Comparison of ENCODE assay signal across 12 cellular contexts in genomic region chr1:47624531-47624930, GRCh38.
A peak's percentile ranks its signal among the peaks of the same experiment; 100 is the strongest.
DNase-seq lines count a peak whose midpoint lies in the region; ATAC-seq, FAIRE-seq and TF ChIP-seq lines count a peak whose summit lies in the region.
"Had no signal": no experiment of that assay in that cellular context is flagged by ENCODE, and none has a peak within 500 bp of the region (broad histone marks: within the 10 kb centered on the region; RNA-seq: fewer than 3 reads in every experiment).

No MANE protein-coding gene starts in this region.

- DNase-seq in DMS53 treated with DMSO at 0.1 percent for 48 hours (lab: John Stamatoyannopoulos, UW; ENCODE audit: unreplicated experiment) (peak; percentile 53), M059J (ENCODE audit: low read depth) (peak; percentile 19), right lobe of liver (peak in 2 of 3 donors; percentile 37 to 63), posterior cingulate gyrus (no peak), UCSD-AML1 (lab: John Stamatoyannopoulos, UW; ENCODE audit: unreplicated experiment) (no peak), urothelium cell line (ENCODE audit: low spot score) (no peak)
- peak; percentile 22 for DNase-seq in activated CD8-positive, alpha-beta T cell treated with anti-CD3 and anti-CD28 coated beads, Interleukin-2, amount 10 ng/mL, durations not matched to agents 7 days and 5 days
- DNase-seq: activated T-cell treated with anti-CD3 and anti-CD28 coated beads, Interleukin-2, amount 50 U/mL, for 1 hour; naive B cell had no signal

- intact Hi-C loops in right lobe of liver (cut with DNase I) (loop anchor here in 1 of 2 donors (5.0 kb wide), 1 partner anchor 97 kb away; no protein-coding TSS in a partner anchor), posterior cingulate gyrus (cut with DNase I) (no loop called here)

- no peak for FAIRE-seq in urothelium cell line (lab: Jason Lieb, UNC)
- FAIRE-seq: D721Med had no signal

- peaks cover 3% of the 10 kb centered on the region for H3K27me3 Mint-ChIP-seq in activated CD8-positive, alpha-beta T cell treated with anti-CD3 and anti-CD28 coated beads, Interleukin-2, amount 10 ng/mL, durations not matched to agents 7 days and 5 days (ENCODE audit: low read depth)

- H3K27ac ChIP-seq in right lobe of liver = no peak overlapping the region

- CTCF ChIA-PET in activated CD8-positive, alpha-beta T cell treated with anti-CD3 and anti-CD28 coated beads, Interleukin-2, amount 10 ng/mL, durations not matched to agents 7 days and 5 days (lab: Charles Lee) = interaction anchor here (1.3 kb wide), 1 partner anchor 187 kb away, joined by 3 read pairs; the partner anchor contains the start of gene FOXD2

- no peak for ATAC-seq in activated CD8-positive, alpha-beta T cell treated with anti-CD3 and anti-CD28 coated beads, Interleukin-2, amount 10 ng/mL, durations not matched to agents 7 days and 5 days
- ATAC-seq in right lobe of liver (peak; percentile 64 to 80 (median 77)), HG02981 (IDR thresholded peaks at IDR 0.05; ENCODE audit: unreplicated experiment) (no peak)

- no peak overlapping the region for H3K4me3 ChIP-seq in right lobe of liver

- TF ChIP-seq POLR2A in right lobe of liver (IDR thresholded peaks at IDR 0.05) = no peak

- no peaks in the 10 kb centered on the region for H3K27me3 ChIP-seq in right lobe of liver

- no peak overlapping the region for H3K27ac Mint-ChIP-seq in activated CD8-positive, alpha-beta T cell treated with anti-CD3 and anti-CD28 coated beads, Interleukin-2, amount 10 ng/mL, durations not matched to agents 7 days and 5 days
- H3K27ac Mint-ChIP-seq: naive B cell had no signal

- WGBS in right lobe of liver (ENCODE audit: insufficient coverage, low coverage, low lambda C conversion rate, missing lambda C conversion rate) = 67% methylated on average over 4 of the region's 4 CpGs

- H3K4me1 ChIP-seq in right lobe of liver = no peaks in the 10 kb centered on the region

- H3K4me3 Mint-ChIP-seq in activated CD8-positive, alpha-beta T cell treated with anti-CD3 and anti-CD28 coated beads, Interleukin-2, amount 10 ng/mL, durations not matched to agents 7 days and 5 days = no peak overlapping the region
- H3K4me3 Mint-ChIP-seq: central memory CD8-positive, alpha-beta T cell; naive B cell had no signal

- H3K9me3 ChIP-seq in right lobe of liver = no peaks in the 10 kb centered on the region

- H3K36me3 ChIP-seq in right lobe of liver = no peaks in the 10 kb centered on the region

- H3K4me1 Mint-ChIP-seq in activated CD8-positive, alpha-beta T cell treated with anti-CD3 and anti-CD28 coated beads, Interleukin-2, amount 10 ng/mL, durations not matched to agents 7 days and 5 days (ENCODE audit: low read depth) = no peaks in the 10 kb centered on the region
- H3K4me1 Mint-ChIP-seq: central memory CD8-positive, alpha-beta T cell; naive B cell had no signal

- POLR2A ChIA-PET in activated CD8-positive, alpha-beta T cell treated with anti-CD3 and anti-CD28 coated beads, Interleukin-2, amount 10 ng/mL, durations not matched to agents 7 days and 5 days (lab: Charles Lee) = no interaction called here

- H3K9me3 Mint-ChIP-seq in activated CD8-positive, alpha-beta T cell treated with anti-CD3 and anti-CD28 coated beads, Interleukin-2, amount 10 ng/mL, durations not matched to agents 7 days and 5 days (ENCODE audit: insufficient read depth) = no peaks in the 10 kb centered on the region
- H3K9me3 Mint-ChIP-seq: central memory CD8-positive, alpha-beta T cell had no signal

- peak; percentile 14 to 47 (median 28) for TF ChIP-seq CTCF in right lobe of liver (IDR thresholded peaks at IDR 0.05)

- no peaks in the 10 kb centered on the region for H3K36me3 Mint-ChIP-seq in activated CD8-positive, alpha-beta T cell treated with anti-CD3 and anti-CD28 coated beads, Interleukin-2, amount 10 ng/mL, durations not matched to agents 7 days and 5 days (ENCODE audit: low read depth)
- H3K36me3 Mint-ChIP-seq: naive B cell had no signal

Comparison
In these comparisons a context has a peak if more than half of its experiments do, and no peak if none do; other contexts are left out.
1. DNase-seq: peak in DMS53 treated with DMSO at 0.1 percent for 48 hours (single experiment), M059J (single experiment), activated CD8-positive, alpha-beta T cell treated with anti-CD3 and anti-CD28 coated beads, Interleukin-2, amount 10 ng/mL, durations not matched to agents 7 days and 5 days (single experiment) and right lobe of liver (2 of 3); none in posterior cingulate gyrus (0 of 10), UCSD-AML1 (single experiment) and urothelium cell line (single experiment).
2. ATAC-seq: peak in right lobe of liver (4 of 4); none in activated CD8-positive, alpha-beta T cell treated with anti-CD3 and anti-CD28 coated beads, Interleukin-2, amount 10 ng/mL, durations not matched to agents 7 days and 5 days (single experiment) and HG02981 (single experiment).